ENCODE assay signal across 17 cellular contexts in genomic region chr12:52082668-52082987, GRCh38. TPM values are rescaled to one million over a fixed set of nuclear protein-coding genes. Genes with fewer than 3 reads are reported as not detected.
DNase-seq lines count a peak whose midpoint lies in the region; ATAC-seq and TF ChIP-seq lines count a peak whose summit lies in the region.
"Had no signal": no experiment of that assay in that cellular context is flagged by ENCODE, and none has a peak within 500 bp of the region (broad histone marks: within the 10 kb centered on the region; RNA-seq: fewer than 3 reads in every experiment).

No MANE protein-coding gene starts in this region.

- H3K27ac Mint-ChIP-seq in stimulated activated effector memory CD8-positive, alpha-beta T cell treated with anti-CD3 and anti-CD28 coated beads, Interleukin-12 subunit alpha, Interleukin-12 subunit beta, amount 100 ng/mL, for 72 hours: no peak overlapping the region
- H3K27ac Mint-ChIP-seq: activated CD4-positive, alpha-beta T cell treated with anti-CD3 and anti-CD28 coated beads for 36 hours; activated naive CD8-positive, alpha-beta T cell; T-helper 2 cell treated with Interferon-gamma antibody and Interleukin-4, amounts not matched to agents 5 μg/mL and 100 μg/mL, for 36 hours had no signal

- H2AFZ ChIP-seq in DND-41 (ENCODE audit: low read depth, low read length): no peak overlapping the region
- H2AFZ ChIP-seq in OCI-LY7 (ENCODE audit: low read length): no peak overlapping the region

- H3K9me3 ChIP-seq in DND-41 (ENCODE audit: insufficient read depth, low read length, severe bottlenecking) (no peaks in the 10 kb centered on the region), OCI-LY7 (ENCODE audit: low read length) (no peaks in the 10 kb centered on the region)

- H3K79me2 ChIP-seq in DND-41 (ENCODE audit: insufficient read depth, low read length) (no peaks in the 10 kb centered on the region), OCI-LY7 (ENCODE audit: insufficient read depth, low read depth, low read length) (no peaks in the 10 kb centered on the region)

- H4K20me1 ChIP-seq in DND-41 (ENCODE audit: insufficient read depth, low read length) (peaks cover 19% of the 10 kb centered on the region), OCI-LY7 (ENCODE audit: insufficient read depth, low read length) (no peaks in the 10 kb centered on the region)

- peaks cover 3% of the 10 kb centered on the region for H3K27me3 ChIP-seq in DND-41 (ENCODE audit: insufficient read depth, low read length, poor library complexity)

- H3K4me1 Mint-ChIP-seq in stimulated activated effector memory CD8-positive, alpha-beta T cell treated with anti-CD3 and anti-CD28 coated beads, Interleukin-12 subunit alpha, Interleukin-12 subunit beta, amount 100 ng/mL, for 72 hours: peaks cover 14% of the 10 kb centered on the region

- BruUV-seq in OCI-LY7 (replicated peaks; lab: Mats Ljungman, UMichigan): no TSS peak

- DNase-seq in DND-41 (no peak), OCI-LY7 (ENCODE audit: low spot score) (no peak), iPS-NIHi11 (ENCODE audit: low spot score) (peak; percentile 11), putamen (ENCODE audit: low spot score) (peak; percentile 22), NCI-H748 treated with DMSO at 0.1 percent for 48 hours (lab: John Stamatoyannopoulos, UW) (no peak)
- no peak for DNase-seq in stimulated activated CD4-positive, alpha-beta T cell treated with anti-CD3 and anti-CD28 coated beads, Interleukin-4, amount 100 ng/mL, for 24 hours
- no peak for DNase-seq in stimulated activated effector memory CD8-positive, alpha-beta T cell treated with anti-CD3 and anti-CD28 coated beads, Interleukin-12 subunit alpha, Interleukin-12 subunit beta, amount 100 ng/mL, for 72 hours (ENCODE audit: low spot score in 2 of 2)
- DNase-seq: activated CD4-positive, alpha-beta T cell treated with anti-CD3 and anti-CD28 coated beads for 36 hours; activated T-cell treated with anti-CD3 and anti-CD28 coated beads for 4 hours had no signal

- intact Hi-C loops in OCI-LY7 (cut with micrococcal nuclease; ENCODE audit: unreplicated experiment): no loop called here

- peaks cover 5% of the 10 kb centered on the region for H3K36me3 Mint-ChIP-seq in stimulated activated effector memory CD8-positive, alpha-beta T cell treated with anti-CD3 and anti-CD28 coated beads, Interleukin-12 subunit alpha, Interleukin-12 subunit beta, amount 100 ng/mL, for 72 hours

- no peak overlapping the region for H3K4me3 Mint-ChIP-seq in stimulated activated effector memory CD8-positive, alpha-beta T cell treated with anti-CD3 and anti-CD28 coated beads, Interleukin-12 subunit alpha, Interleukin-12 subunit beta, amount 100 ng/mL, for 72 hours
- H3K4me3 Mint-ChIP-seq: activated CD4-positive, alpha-beta T cell treated with anti-CD3 and anti-CD28 coated beads for 36 hours; activated naive CD8-positive, alpha-beta T cell; stimulated activated naive CD8-positive, alpha-beta T cell treated with anti-CD3 and anti-CD28 coated beads, Interleukin-15, amount 100 ng/mL, for 72 hours; T-helper 2 cell treated with Interferon-gamma antibody and Interleukin-4, amounts not matched to agents 5 μg/mL and 100 μg/mL, for 36 hours had no signal

- H3K9me3 Mint-ChIP-seq in stimulated activated effector memory CD8-positive, alpha-beta T cell treated with anti-CD3 and anti-CD28 coated beads, Interleukin-12 subunit alpha, Interleukin-12 subunit beta, amount 100 ng/mL, for 72 hours: no peaks in the 10 kb centered on the region
- H3K9me3 Mint-ChIP-seq: neural crest cell; stimulated activated naive CD8-positive, alpha-beta T cell treated with anti-CD3 and anti-CD28 coated beads, Interleukin-15, amount 100 ng/mL, for 72 hours; T-helper 2 cell treated with Interferon-gamma antibody and Interleukin-4, amounts not matched to agents 5 μg/mL and 100 μg/mL, for 36 hours had no signal

- CTCF ChIA-PET in OCI-LY7 (lab: Charles Lee; ENCODE audit: unreplicated experiment): interaction anchor here (0.8 to 3.1 kb wide), 5 partner anchors 31 to 60 kb away, joined by 3 to 32 read pairs (median 5); no protein-coding TSS in a partner anchor

- no peaks in the 10 kb centered on the region for H3K9me2 ChIP-seq in OCI-LY7 (ENCODE audit: insufficient read depth, low read length)

- ATAC-seq in DND-41 (ENCODE audit: insufficient read depth, low read depth): no peak
- ATAC-seq in stimulated activated effector memory CD8-positive, alpha-beta T cell treated with anti-CD3 and anti-CD28 coated beads, Interleukin-12 subunit alpha, Interleukin-12 subunit beta, amount 100 ng/mL, for 72 hours: no peak
- no peak for ATAC-seq in HG03108 (IDR thresholded peaks at IDR 0.05; ENCODE audit: unreplicated experiment)

- H3K4me3 ChIP-seq in DND-41 (ENCODE audit: low read depth in 1 of 2, low read length in 2 of 2) (no peak overlapping the region), OCI-LY7 (ENCODE audit: low read depth, low read length, poor library complexity, severe bottlenecking) (peak overlapping the region; percentile 52)
- H3K4me3 ChIP-seq: smooth muscle cell had no signal

- POLR2A ChIA-PET in OCI-LY7 (lab: Charles Lee): interaction anchor here (0.7 to 3.7 kb wide), 4 partner anchors 16 to 57 kb away, joined by 3 to 26 read pairs (median 5); no protein-coding TSS in a partner anchor

- H3K4me2 ChIP-seq in DND-41 (ENCODE audit: insufficient read depth, low read length) (no peak overlapping the region), OCI-LY7 (ENCODE audit: low read length) (peak overlapping the region; percentile 81)

- TF ChIP-seq CTCF in DND-41 (IDR thresholded peaks at IDR 0.05; ENCODE audit: borderline replicate concordance, extremely low read depth, low read length, poor library complexity, severe bottlenecking) (no peak), OCI-LY7 (conservative IDR thresholded peaks at IDR 0.05; ENCODE audit: low read length) (no peak)

- H3K27ac ChIP-seq in DND-41 (ENCODE audit: low read length): peak overlapping the region; percentile 11; the same call in 1 of the 2 replicates
- H3K27ac ChIP-seq in OCI-LY7 (ENCODE audit: low read depth, low read length, poor library complexity, severe bottlenecking): peak overlapping the region; percentile 84

- peaks cover 10% of the 10 kb centered on the region; the same call in 1 of the 2 replicates for H3K36me3 ChIP-seq in DND-41 (ENCODE audit: insufficient read depth, low read length)
- H3K36me3 ChIP-seq in OCI-LY7 (ENCODE audit: insufficient read depth, low read length): peaks cover 24% of the 10 kb centered on the region

- H3K9ac ChIP-seq in DND-41 (ENCODE audit: low read depth, low read length): no peak overlapping the region

- H3K4me1 ChIP-seq in DND-41 (ENCODE audit: insufficient read depth, low read length) (peaks cover 29% of the 10 kb centered on the region), OCI-LY7 (ENCODE audit: insufficient read depth, low read length, poor library complexity, severe bottlenecking) (peaks cover 63% of the 10 kb centered on the region)

RNA-seq across cellular contexts. Expression of gene SMIM41, which starts 3.1 kb away (rescaled TPM):
- not detected in 2 replicates for total RNA-seq in OCI-LY7 (2014; rRNA removed; shearing (Covaris generic))
- not detected in 2 replicates for total RNA-seq in OCI-LY7 (2022)
- total RNA-seq: activated CD4-positive, alpha-beta T cell treated with anti-CD3 and anti-CD28 coated beads for 36 hours; endothelial cell of umbilical vein; H4; neural crest cell; smooth muscle cell had no signal

RNA-seq across cellular contexts. Expression of gene ATG101, which starts 12.8 kb away (rescaled TPM):
- total RNA-seq in OCI-LY7 (2014; rRNA removed; shearing (Covaris generic)): 53.9 and 65.5 TPM in 2 replicates
- total RNA-seq in OCI-LY7 (2022): 30.7 and 38.0 TPM in 2 replicates

RNA-seq across cellular contexts. Expression of gene NR4A1, which starts 31.4 kb away (rescaled TPM):
- 25.3 and 29.3 TPM in 2 replicates for total RNA-seq in OCI-LY7 (2014; rRNA removed; shearing (Covaris generic))
- total RNA-seq in OCI-LY7 (2022): 28.1 and 29.0 TPM in 2 replicates

Comparison
In these comparisons a context has a peak if more than half of its experiments do, and no peak if none do; other contexts are left out.
1. DNase-seq: peak in iPS-NIHi11 (single experiment) and putamen (single experiment); none in DND-41 (single experiment), OCI-LY7 (single experiment), stimulated activated CD4-positive, alpha-beta T cell treated with anti-CD3 and anti-CD28 coated beads, Interleukin-4, amount 100 ng/mL, for 24 hours (single experiment), stimulated activated effector memory CD8-positive, alpha-beta T cell treated with anti-CD3 and anti-CD28 coated beads, Interleukin-12 subunit alpha, Interleukin-12 subunit beta, amount 100 ng/mL, for 72 hours (0 of 2) and NCI-H748 treated with DMSO at 0.1 percent for 48 hours (single experiment).